8 cellular contexts compared by ENCODE assay signal in genomic region chr16:49876716-49877129, GRCh38. TPM values are rescaled to one million over a fixed set of nuclear protein-coding genes. Genes with fewer than 3 reads are reported as not detected.
DNase-seq lines count a peak whose midpoint lies in the region; ATAC-seq, FAIRE-seq and TF ChIP-seq lines count a peak whose summit lies in the region.

No MANE protein-coding gene starts in this region.

- H3K9me3 ChIP-seq in OCI-LY3 (ENCODE audit: insufficient read depth, low read length) = no peaks in the 10 kb centered on the region
- no peaks in the 10 kb centered on the region for H3K9me3 ChIP-seq in liver (ENCODE audit: control insufficient read depth in 4 of 4, low read length in 3 of 4)
- no peaks in the 10 kb centered on the region for H3K9me3 ChIP-seq in upper lobe of right lung

- no peaks in the 10 kb centered on the region for H3K4me1 ChIP-seq in OCI-LY3 (ENCODE audit: low read length)
- peaks cover 2 to 5% (median 4%) of the 10 kb centered on the region in 4 donors for H3K4me1 ChIP-seq in liver (ENCODE audit: control insufficient read depth in 4 of 4, insufficient read depth in 4 of 4, low read length in 3 of 4)
- H3K4me1 ChIP-seq in upper lobe of right lung = peaks cover 6% of the 10 kb centered on the region

- DNase-seq in SKM-1 treated with dmso at 0.1 percent for 144 hours (lab: John Stamatoyannopoulos, UW; ENCODE audit: unreplicated experiment) = peak; percentile 17
- no peak for DNase-seq in SKM-1 (lab: John Stamatoyannopoulos, UW; ENCODE audit: unreplicated experiment)
- no peak for DNase-seq in bronchial epithelial cell (ENCODE audit: low read depth)
- DNase-seq in upper lobe of right lung = peak; percentile 83
- no peak for DNase-seq in NCI-H2081 (lab: John Stamatoyannopoulos, UW)
- no peak for DNase-seq in T1000 (lab: John Stamatoyannopoulos, UW)

- peak; percentile 45 for TF ChIP-seq CTCF in OCI-LY3 (IDR thresholded peaks at IDR 0.05; ENCODE audit: low read depth, low read length)
- TF ChIP-seq CTCF in bronchial epithelial cell (IDR thresholded peaks at IDR 0.05; ENCODE audit: insufficient read depth, low read length, severe bottlenecking) = peak; percentile 80
- TF ChIP-seq CTCF in liver (IDR thresholded peaks at IDR 0.05; ENCODE audit: low read depth, low read length, missing input control) = peak; percentile 59
- TF ChIP-seq CTCF in upper lobe of right lung (IDR thresholded peaks at IDR 0.05) = peak; percentile 93

- H2AFZ ChIP-seq in OCI-LY3 (ENCODE audit: low read depth, low read length) = no peak overlapping the region

- peak; percentile 44 to 67 for TF ChIP-seq RAD21 in liver (IDR thresholded peaks at IDR 0.05)

- intact Hi-C loops in upper lobe of right lung (cut with DNase I) = no loop called here

- H3K36me3 ChIP-seq in OCI-LY3 (replicated peaks; ENCODE audit: low read depth, low read length) (no peaks in the 10 kb centered on the region), bronchial epithelial cell (ENCODE audit: control insufficient read depth, insufficient read depth, low read length) (no peaks in the 10 kb centered on the region), liver (ENCODE audit: control insufficient read depth in 4 of 4, insufficient read depth in 3 of 4, low read depth in 1 of 4, low read length in 3 of 4) (no peaks in the 10 kb centered on the region), upper lobe of right lung (no peaks in the 10 kb centered on the region)

- peak; percentile 95 for ATAC-seq in upper lobe of right lung

- no peak for FAIRE-seq in bronchial epithelial cell (lab: Jason Lieb, UNC)

- H3K79me2 ChIP-seq in OCI-LY3 (ENCODE audit: low read length) = no peaks in the 10 kb centered on the region

- H3K4me2 ChIP-seq in OCI-LY3 (ENCODE audit: low read length) = no peak overlapping the region

- H3K4me3 ChIP-seq in OCI-LY3 (ENCODE audit: low read length) = no peak overlapping the region
- no peak overlapping the region for H3K4me3 ChIP-seq in bronchial epithelial cell (ENCODE audit: low read depth, low read length)
- H3K4me3 ChIP-seq in liver (ENCODE audit: low read depth in 1 of 3, low read length in 3 of 3) = peak overlapping the region in 1 of 3 donors; percentile 28
- H3K4me3 ChIP-seq in upper lobe of right lung = peak overlapping the region; percentile 37

- WGBS in liver = 7% methylated on average over 22 of the region's 22 CpGs

- H4K20me1 ChIP-seq in OCI-LY3 (ENCODE audit: insufficient read depth, low read length) = no peaks in the 10 kb centered on the region

- H3K9ac ChIP-seq in OCI-LY3 (ENCODE audit: low read length) (no peak overlapping the region), liver (ENCODE audit: low read depth in 1 of 2, low read length in 2 of 2) (no peak overlapping the region)

- peaks cover 13% of the 10 kb centered on the region; the same call in 1 of the 2 replicates for H3K27me3 ChIP-seq in OCI-LY3 (ENCODE audit: low read depth, low read length)
- H3K27me3 ChIP-seq in bronchial epithelial cell (ENCODE audit: control insufficient read depth, insufficient read depth, low read length) = peaks cover 2% of the 10 kb centered on the region
- no peaks in the 10 kb centered on the region for H3K27me3 ChIP-seq in liver (ENCODE audit: control insufficient read depth in 4 of 4, insufficient read depth in 4 of 4, low read length in 3 of 4)
- peaks cover 8% of the 10 kb centered on the region for H3K27me3 ChIP-seq in upper lobe of right lung

- H3K27ac ChIP-seq in OCI-LY3 (ENCODE audit: low read length) (no peak overlapping the region), liver (ENCODE audit: low read depth in 1 of 2, low read length in 2 of 2) (no peak overlapping the region), upper lobe of right lung (no peak overlapping the region)

TF ChIP-seq in liver, 16 proteins besides CTCF, POLR2A, EP300 and RAD21:
- no peak for TF ChIP-seq RXRA (IDR thresholded peaks at IDR 0.05)
- no peak for TF ChIP-seq JUND (IDR thresholded peaks at IDR 0.05)
- TF ChIP-seq ATF3 (IDR thresholded peaks at IDR 0.05) = no peak
- TF ChIP-seq HNF4G (IDR thresholded peaks at IDR 0.05) = no peak
- no peak for TF ChIP-seq FOXA2 (IDR thresholded peaks at IDR 0.05)
- TF ChIP-seq GABPA (IDR thresholded peaks at IDR 0.05 in 1 of 2, conservative IDR thresholded peaks at IDR 0.05 in 1 of 2) = no peak
- no peak for TF ChIP-seq EGR1 (IDR thresholded peaks at IDR 0.05; ENCODE audit: low read depth in 2 of 2)
- TF ChIP-seq FOXA1 (IDR thresholded peaks at IDR 0.05) = no peak
- no peak for TF ChIP-seq TAF1 (conservative IDR thresholded peaks at IDR 0.05)
- TF ChIP-seq ZBTB33 (IDR thresholded peaks at IDR 0.05) = no peak
- TF ChIP-seq SP1 (IDR thresholded peaks at IDR 0.05) = no peak
- no peak for TF ChIP-seq MAX (IDR thresholded peaks at IDR 0.05)
- TF ChIP-seq REST (IDR thresholded peaks at IDR 0.05) = no peak
- TF ChIP-seq HNF4A (conservative IDR thresholded peaks at IDR 0.05) = no peak
- no peak for TF ChIP-seq NR2F2 (IDR thresholded peaks at IDR 0.05)

RNA-seq across cellular contexts. Expression of gene ZNF423, which starts 20.8 kb away (rescaled TPM):
- under 0.01 TPM in 2 replicates for total RNA-seq in bronchial epithelial cell
- total RNA-seq in liver = 1 to 10 TPM in 1 of 2 donors, under 1 TPM in 1; 0.42 to 1.6 TPM
- under 1 TPM; 0.24 to 0.37 TPM for polyA plus RNA-seq in liver
- total RNA-seq in upper lobe of right lung = 11.9 TPM

Comparison
In these comparisons a context has a peak if more than half of its experiments do, and no peak if none do; other contexts are left out.
1. DNase-seq: peak in SKM-1 treated with dmso at 0.1 percent for 144 hours (single experiment) and upper lobe of right lung (single experiment); none in SKM-1 (single experiment), bronchial epithelial cell (single experiment), NCI-H2081 (0 of 2) and T1000 (single experiment).
2. Peak in every context shown above with its lines, with median percentiles within 50 percentile points of each other: CTCF ChIP-seq.